ENCODE assay signal across 1 cellular context in the genomic region with DNA sequence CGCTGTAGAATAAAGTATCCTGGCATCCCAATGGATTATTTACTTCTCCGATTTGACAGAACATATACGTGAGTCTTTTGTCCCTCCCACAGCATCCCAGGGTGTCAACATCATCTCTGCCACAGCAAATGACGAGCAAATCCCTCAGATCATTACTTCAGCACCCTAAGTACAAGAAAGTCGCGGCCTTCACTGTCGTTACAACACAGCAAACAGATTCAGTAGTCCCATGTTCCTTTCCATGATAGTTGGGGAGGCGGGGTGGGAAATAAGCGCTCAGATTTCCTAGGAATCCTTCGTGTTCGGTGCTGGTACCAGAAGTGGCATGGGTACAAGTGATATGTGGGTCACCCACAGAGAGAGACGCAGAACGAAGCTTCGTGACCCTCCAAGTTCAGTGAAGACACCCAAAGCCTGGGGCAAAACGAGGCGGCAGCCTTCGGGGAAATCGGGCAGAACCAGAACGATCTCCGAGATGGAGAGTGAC.
TF ChIP-seq lines count a peak whose summit lies in the region.

No MANE protein-coding gene starts in this region.

TF ChIP-seq in HepG2, 621 proteins besides CTCF, POLR2A, EP300 and RAD21 (continued from another document):
- TF ChIP-seq, protein P1, sequence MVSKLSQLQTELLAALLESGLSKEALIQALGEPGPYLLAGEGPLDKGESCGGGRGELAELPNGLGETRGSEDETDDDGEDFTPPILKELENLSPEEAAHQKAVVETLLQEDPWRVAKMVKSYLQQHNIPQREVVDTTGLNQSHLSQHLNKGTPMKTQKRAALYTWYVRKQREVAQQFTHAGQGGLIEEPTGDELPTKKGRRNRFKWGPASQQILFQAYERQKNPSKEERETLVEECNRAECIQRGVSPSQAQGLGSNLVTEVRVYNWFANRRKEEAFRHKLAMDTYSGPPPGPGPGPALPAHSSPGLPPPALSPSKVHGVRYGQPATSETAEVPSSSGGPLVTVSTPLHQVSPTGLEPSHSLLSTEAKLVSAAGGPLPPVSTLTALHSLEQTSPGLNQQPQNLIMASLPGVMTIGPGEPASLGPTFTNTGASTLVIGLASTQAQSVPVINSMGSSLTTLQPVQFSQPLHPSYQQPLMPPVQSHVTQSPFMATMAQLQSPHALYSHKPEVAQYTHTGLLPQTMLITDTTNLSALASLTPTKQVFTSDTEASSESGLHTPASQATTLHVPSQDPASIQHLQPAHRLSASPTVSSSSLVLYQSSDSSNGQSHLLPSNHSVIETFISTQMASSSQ (IDR thresholded peaks at IDR 0.05; ENCODE audit: low read depth) = no peak
- TF ChIP-seq, protein P1 (CRISPR knock-in tag; IDR thresholded peaks at IDR 0.05; ENCODE audit: borderline replicate concordance) = 0 out of 2 replicates have a peak, but pooled peaks have one; percentile 18
- TF ChIP-seq HNRNPLL (IDR thresholded peaks at IDR 0.05; ENCODE audit: low read depth, low read length, poor library complexity, severe bottlenecking) (no peak), RFX1 (IDR thresholded peaks at IDR 0.05) (no peak), LCORL (IDR thresholded peaks at IDR 0.05) (no peak), LCORL (CRISPR knock-in tag; IDR thresholded peaks at IDR 0.05) (0 out of 2 replicates have a peak, but pooled peaks have one; percentile 3), ZNF205 (CRISPR knock-in tag; IDR thresholded peaks at IDR 0.05) (0 out of 2 replicates have a peak, but pooled peaks have one; percentile 20), ZNF441 (CRISPR knock-in tag; IDR thresholded peaks at IDR 0.05; ENCODE audit: borderline replicate concordance) (0 out of 2 replicates have a peak, but pooled peaks have one; percentile 16), SOX6 (IDR thresholded peaks at IDR 0.05) (no peak), SOX6 (CRISPR knock-in tag; IDR thresholded peaks at IDR 0.05) (0 out of 2 replicates have a peak, but pooled peaks have one; percentile 28), BCL6 (CRISPR knock-in tag; IDR thresholded peaks at IDR 0.05) (no peak)
TF ChIP-seq in HepG2: peak in this region for 15.
